ENCODE assay signal across 8 cellular contexts in the genomic region with DNA sequence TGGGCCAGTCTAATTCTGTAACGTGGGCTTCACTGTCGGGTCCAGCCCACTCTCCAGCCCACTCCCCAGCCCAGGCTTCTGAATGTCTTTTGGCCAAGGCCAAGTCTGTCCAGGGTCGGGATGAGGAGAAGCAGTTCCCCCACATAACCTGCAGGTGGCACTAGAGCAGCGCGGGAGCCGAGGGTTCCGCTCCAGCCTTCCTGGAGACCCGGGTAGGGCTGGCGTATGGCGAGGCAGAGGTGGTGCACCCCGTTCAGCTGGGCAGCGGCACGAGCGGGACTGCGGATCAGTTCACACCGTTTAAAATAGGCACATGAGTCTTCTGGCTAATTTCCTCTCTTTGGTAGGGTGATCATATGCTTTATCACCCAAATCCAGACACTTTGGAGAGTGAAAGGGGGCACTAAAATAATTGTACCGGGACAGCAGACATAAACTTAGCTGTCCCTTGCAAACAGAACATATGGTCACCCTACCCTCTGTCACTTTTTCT.
DNase-seq lines count a peak whose midpoint lies in the region; ATAC-seq and TF ChIP-seq lines count a peak whose summit lies in the region.

No MANE protein-coding gene starts in this region.

- no peak overlapping the region for H2BK5ac ChIP-seq in neuronal stem cell (ENCODE audit: low read length)

- no peak overlapping the region for H3K14ac ChIP-seq in neuronal stem cell (ENCODE audit: low read length)

- H4K8ac ChIP-seq in neuronal stem cell (ENCODE audit: low read depth, low read length) = no peak overlapping the region

- H3K27me3 ChIP-seq in BLaER1 (no peaks in the 10 kb centered on the region), neuronal stem cell (ENCODE audit: control insufficient read depth in 3 of 3, insufficient read depth in 3 of 3, low read depth in 1 of 3, low read length in 3 of 3) (no peaks in the 10 kb centered on the region), testis (no peaks in the 10 kb centered on the region)

- intact Hi-C loops in testis (cut with DNase I; ENCODE audit: low total_unique reads) = no loop called here

- H3K23ac ChIP-seq in neuronal stem cell (ENCODE audit: low read depth, low read length, poor library complexity) = no peak overlapping the region

- H3K27ac ChIP-seq in BLaER1 (no peak overlapping the region), neuronal stem cell (replicated peaks; ENCODE audit: low read length) (no peak overlapping the region), testis (no peak overlapping the region)

- no peak overlapping the region for H2AFZ ChIP-seq in neuronal stem cell (ENCODE audit: low read length)

- H3K9me3 ChIP-seq in BLaER1 = no peaks in the 10 kb centered on the region
- no peaks in the 10 kb centered on the region for H3K9me3 ChIP-seq in neuronal stem cell (replicated peaks in 1 of 2; ENCODE audit: control insufficient read depth in 2 of 2, insufficient read depth in 1 of 2, low read depth in 1 of 2, low read length in 2 of 2)
- no peaks in the 10 kb centered on the region for H3K9me3 ChIP-seq in testis

- H3K4me3 ChIP-seq in BLaER1 (no peak overlapping the region), fibroblast of mammary gland (ENCODE audit: control insufficient read depth, low read depth, low read length) (no peak overlapping the region), neuronal stem cell (ENCODE audit: low read length in 2 of 2) (no peak overlapping the region), testis (peak overlapping the region; percentile 9 to 23)

- peak overlapping the region; percentile 42 for H3K4me2 ChIP-seq in BLaER1
- no peak overlapping the region for H3K4me2 ChIP-seq in neuronal stem cell (ENCODE audit: insufficient read depth, low read length, poor library complexity, severe bottlenecking)

- no peak overlapping the region for H3K18ac ChIP-seq in neuronal stem cell (ENCODE audit: low read length)

- ATAC-seq in GM19035 (IDR thresholded peaks at IDR 0.05; ENCODE audit: unreplicated experiment) (peak; percentile 83), HG03457 (IDR thresholded peaks at IDR 0.05; ENCODE audit: unreplicated experiment) (peak; percentile 61)

- WGBS in neuronal stem cell (ENCODE audit: extremely low coverage in 2 of 2, insufficient read length in 2 of 2, insufficient replicate concordance in 1 of 2), 2 donors = no CpG with 5 or more reads among the region's 17 CpGs
- 2% methylated on average over 7 to 17 of the region's 17 CpGs for WGBS in testis, 2 donors

- TF ChIP-seq POLR2A in testis (IDR thresholded peaks at IDR 0.05) = no peak

- no peaks in the 10 kb centered on the region for H3K79me1 ChIP-seq in neuronal stem cell (ENCODE audit: low read depth, low read length)

- H3K9ac ChIP-seq in BLaER1 (no peak overlapping the region), neuronal stem cell (ENCODE audit: low read depth, low read length, poor library complexity) (no peak overlapping the region)

- no peak overlapping the region for H2BK15ac ChIP-seq in neuronal stem cell (ENCODE audit: low read length)

- peak; percentile 79 for TF ChIP-seq CTCF in fibroblast of mammary gland (conservative IDR thresholded peaks at IDR 0.05; ENCODE audit: control insufficient read depth, insufficient read depth, low read depth, low read length)
- peak; percentile 34 to 85 (median 58) for TF ChIP-seq CTCF in testis (IDR thresholded peaks at IDR 0.05)

- DNase-seq in NOMO-1 treated with dmso at 0.1 percent for 144 hours (lab: John Stamatoyannopoulos, UW; ENCODE audit: unreplicated experiment) = peak; percentile 55
- DNase-seq in activated T-cell treated with anti-CD3 and anti-CD28 coated beads for 4 hours = peak; percentile 36
- peak; percentile 44 for DNase-seq in fibroblast of mammary gland (ENCODE audit: low read depth)
- peak; percentile 67 for DNase-seq in neuronal stem cell (ENCODE audit: low spot score)
- DNase-seq in testis = peak; percentile 77

- no peak overlapping the region for H4K91ac ChIP-seq in neuronal stem cell (ENCODE audit: low read depth, low read length, poor library complexity)

- H3K36me3 ChIP-seq in BLaER1 (no peaks in the 10 kb centered on the region), neuronal stem cell (replicated peaks in 1 of 2; ENCODE audit: control insufficient read depth in 2 of 2, insufficient read depth in 2 of 2, low read length in 2 of 2) (no peaks in the 10 kb centered on the region), testis (ENCODE audit: low read depth, missing control alignments) (no peaks in the 10 kb centered on the region)

- H2BK120ac ChIP-seq in neuronal stem cell (ENCODE audit: low read depth, low read length) = no peak overlapping the region

- H2BK12ac ChIP-seq in neuronal stem cell (ENCODE audit: low read length) = no peak overlapping the region

- H3K4ac ChIP-seq in neuronal stem cell (ENCODE audit: low read length) = no peak overlapping the region

- H4K20me1 ChIP-seq in BLaER1 = no peaks in the 10 kb centered on the region

- H3K4me1 ChIP-seq in BLaER1 = no peaks in the 10 kb centered on the region
- peaks cover 0 to 2% of the 10 kb centered on the region in 2 donors for H3K4me1 ChIP-seq in neuronal stem cell (ENCODE audit: control insufficient read depth in 2 of 2, insufficient read depth in 1 of 2, low read depth in 1 of 2, low read length in 2 of 2)
- no peaks in the 10 kb centered on the region for H3K4me1 ChIP-seq in testis

- no peak overlapping the region for H2AK5ac ChIP-seq in neuronal stem cell (ENCODE audit: low read depth, low read length)

Comparison
In these comparisons a context has a peak if more than half of its experiments do, and no peak if none do; other contexts are left out.
1. H3K4me3 ChIP-seq: peak in testis (2 of 2); none in BLaER1 (single experiment), fibroblast of mammary gland (single experiment) and neuronal stem cell (0 of 2).
2. Peak in every context shown above with its lines, with median percentiles within 50 percentile points of each other: DNase-seq.